In genomic region chr12:20370001-20370381, GRCh38 we compare ENCODE assay signal across 8 cellular contexts. TPM values are rescaled to one million over a fixed set of nuclear protein-coding genes. Genes with fewer than 3 reads are reported as not detected.
DNase-seq lines count a peak whose midpoint lies in the region; ATAC-seq and TF ChIP-seq lines count a peak whose summit lies in the region.

No MANE protein-coding gene starts in this region.

- no peak overlapping the region for H3K27ac ChIP-seq in H9 (ENCODE audit: insufficient read length, low read depth, low read length)

- H3K4me3 ChIP-seq in iPS-18c (ENCODE audit: insufficient read depth, low read depth, low read length) (peak overlapping the region; percentile 80), skeletal muscle satellite cell (ENCODE audit: low read length) (peak overlapping the region; percentile 76)

- peaks cover 21% of the 10 kb centered on the region for H3K23me2 ChIP-seq in H9 (ENCODE audit: insufficient read length, low read depth, low read length, poor library complexity, severe bottlenecking)

- ATAC-seq in HG03159 (IDR thresholded peaks at IDR 0.05; ENCODE audit: unreplicated experiment), result no peak
- ATAC-seq in HG02973 (IDR thresholded peaks at IDR 0.05; ENCODE audit: unreplicated experiment), result no peak
- no peak for ATAC-seq in GM19397 (IDR thresholded peaks at IDR 0.05; ENCODE audit: unreplicated experiment)

- H3K4ac ChIP-seq in H9 (ENCODE audit: low read depth, low read length), result no peak overlapping the region

- H3K36me3 Mint-ChIP-seq in H9 (ENCODE audit: insufficient read depth in 1 of 3, low read depth in 3 of 3), result no peaks in the 10 kb centered on the region; a peak in 2 of 7 replicates
- H3K36me3 Mint-ChIP-seq in activated CD4-positive, alpha-beta T cell treated with anti-CD3 and anti-CD28 coated beads, Interleukin-2, amount 10 ng/mL, durations not matched to agents 24 days and 14 days (ENCODE audit: low read depth), result no peaks in the 10 kb centered on the region

- no peak overlapping the region for H3K23ac ChIP-seq in H9 (ENCODE audit: insufficient read length, low read depth, low read length)

- H2BK5ac ChIP-seq in H9 (ENCODE audit: insufficient read length, low read length), result no peak overlapping the region

- peak overlapping the region in 1 of 3 experiments; percentile 68; a peak in 1 of 7 replicates for H3K27ac Mint-ChIP-seq in H9
- H3K27ac Mint-ChIP-seq in activated CD4-positive, alpha-beta T cell treated with anti-CD3 and anti-CD28 coated beads, Interleukin-2, amount 10 ng/mL, durations not matched to agents 24 days and 14 days, result no peak overlapping the region

- H3K4me1 Mint-ChIP-seq in H9, result peaks cover 17 to 31% of the 10 kb centered on the region in 2 experiments
- no peaks in the 10 kb centered on the region for H3K4me1 Mint-ChIP-seq in activated CD4-positive, alpha-beta T cell treated with anti-CD3 and anti-CD28 coated beads, Interleukin-2, amount 10 ng/mL, durations not matched to agents 24 days and 14 days

- H3K79me2 ChIP-seq in H9 (ENCODE audit: insufficient read depth, low read length), result no peaks in the 10 kb centered on the region

- no peak overlapping the region for H2BK12ac ChIP-seq in H9 (ENCODE audit: insufficient read length, low read depth, low read length)

- no peak overlapping the region for H3K56ac ChIP-seq in H9 (ENCODE audit: insufficient read length, low read depth, low read length)

- H3K4me1 ChIP-seq in H9 (ENCODE audit: insufficient read depth, low read length), result no peaks in the 10 kb centered on the region; the same call in 1 of the 2 replicates
- H3K4me1 ChIP-seq in skeletal muscle satellite cell (ENCODE audit: control insufficient read depth, insufficient read depth, low read length), result peaks cover 5% of the 10 kb centered on the region

- H3K14ac ChIP-seq in H9 (ENCODE audit: insufficient read depth, low read length), result no peak overlapping the region

- H3T11ph ChIP-seq in H9 (ENCODE audit: low read length), result no peak overlapping the region

- H3K79me1 ChIP-seq in H9 (ENCODE audit: insufficient read depth, low read depth, low read length, poor library complexity, severe bottlenecking), result no peaks in the 10 kb centered on the region

- H4K91ac ChIP-seq in H9 (ENCODE audit: insufficient read length, low read depth, low read length), result no peak overlapping the region

- no peak overlapping the region for H2BK20ac ChIP-seq in H9 (ENCODE audit: low read depth, low read length, poor library complexity, severe bottlenecking)

- no peak overlapping the region for H2BK120ac ChIP-seq in H9 (ENCODE audit: low read depth, low read length, poor library complexity, severe bottlenecking)

- H3K4me2 ChIP-seq in H9 (ENCODE audit: insufficient read depth, insufficient read length, low read length) (peak overlapping the region; percentile 53), skeletal muscle satellite cell (ENCODE audit: low read length) (peak overlapping the region; percentile 95)

- peak overlapping the region; percentile 90 to 95 for H3K4me3 Mint-ChIP-seq in H9
- no peak overlapping the region for H3K4me3 Mint-ChIP-seq in activated CD4-positive, alpha-beta T cell treated with anti-CD3 and anti-CD28 coated beads, Interleukin-2, amount 10 ng/mL, durations not matched to agents 24 days and 14 days

- H4K20me1 ChIP-seq in H9 (ENCODE audit: control insufficient read depth, insufficient read depth, insufficient read length), result no peaks in the 10 kb centered on the region

- peak; percentile 76 for DNase-seq in H9
- peak; percentile 60 for DNase-seq in astrocyte of the hippocampus (ENCODE audit: low read depth, low spot score)
- DNase-seq in activated CD4-positive, alpha-beta T cell treated with anti-CD3 and anti-CD28 coated beads, Interleukin-2, amount 10 ng/mL, durations not matched to agents 24 days and 14 days, result no peak

- no peak overlapping the region for H3K18ac ChIP-seq in H9 (ENCODE audit: insufficient read length, low read depth, low read length)

- H3K9ac ChIP-seq in H9 (ENCODE audit: extremely low read depth, insufficient read length, low read length), result no peak overlapping the region
- H3K9ac ChIP-seq in skeletal muscle satellite cell (ENCODE audit: low read depth, low read length), result peak overlapping the region; percentile 84

- no peak overlapping the region for H2BK15ac ChIP-seq in H9 (ENCODE audit: low read depth, low read length)

- no peak overlapping the region for H4K8ac ChIP-seq in H9 (replicated peaks; ENCODE audit: insufficient read length, low read depth, low read length)

- H2AK5ac ChIP-seq in H9 (ENCODE audit: insufficient read length, low read length), result no peak overlapping the region

- H3K9me3 ChIP-seq in H9 (ENCODE audit: control insufficient read depth, low read depth, low read length) (no peaks in the 10 kb centered on the region), iPS-18c (ENCODE audit: control insufficient read depth, insufficient read depth, low read length) (no peaks in the 10 kb centered on the region), skeletal muscle satellite cell (replicated peaks; ENCODE audit: low read length) (no peaks in the 10 kb centered on the region)

- no peak overlapping the region for H4K5ac ChIP-seq in H9 (ENCODE audit: insufficient read length, low read depth, low read length)

- WGBS in H9 (ENCODE audit: extremely low coverage, insufficient read length, low lambda C conversion rate), result no CpG with 5 or more reads among the region's 22 CpGs

- no peaks in the 10 kb centered on the region for H3K9me3 Mint-ChIP-seq in H9
- H3K9me3 Mint-ChIP-seq in activated CD4-positive, alpha-beta T cell treated with anti-CD3 and anti-CD28 coated beads, Interleukin-2, amount 10 ng/mL, durations not matched to agents 24 days and 14 days, result no peaks in the 10 kb centered on the region

- no peaks in the 10 kb centered on the region for H3K36me3 ChIP-seq in skeletal muscle satellite cell (ENCODE audit: insufficient read depth, low read length)

- no peak for TF ChIP-seq CTCF in H9 (conservative IDR thresholded peaks at IDR 0.05)

- intact Hi-C loops in activated CD4-positive, alpha-beta T cell treated with anti-CD3 and anti-CD28 coated beads, Interleukin-2, amount 10 ng/mL, durations not matched to agents 24 days and 14 days (cut with micrococcal nuclease), result no loop called here

- peaks cover 31% of the 10 kb centered on the region for H3K27me3 Mint-ChIP-seq in H9 (ENCODE audit: low read depth)
- H3K27me3 Mint-ChIP-seq in activated CD4-positive, alpha-beta T cell treated with anti-CD3 and anti-CD28 coated beads, Interleukin-2, amount 10 ng/mL, durations not matched to agents 24 days and 14 days, result peaks cover 39% of the 10 kb centered on the region

- no peak overlapping the region for H2AFZ ChIP-seq in H9 (ENCODE audit: low read length)

- H3K27me3 ChIP-seq in H9 (ENCODE audit: insufficient read depth, low read length) (peaks cover 2% of the 10 kb centered on the region; the same call in 1 of the 2 replicates), skeletal muscle satellite cell (ENCODE audit: control insufficient read depth, insufficient read depth, low read length) (peaks cover 4% of the 10 kb centered on the region)

RNA-seq across cellular contexts. Expression of gene PDE3A, which starts 1.7 kb away (rescaled TPM):
- total RNA-seq in H9 (2021), result 3.0 TPM in 2 replicates
- total RNA-seq in skeletal muscle satellite cell (2012; rRNA removed), result 4.1 and 7.6 TPM in 2 replicates
- total RNA-seq in activated CD4-positive, alpha-beta T cell treated with anti-CD3 and anti-CD28 coated beads, Interleukin-2, amount 10 ng/mL, durations not matched to agents 24 days and 14 days, result not detected in 2 replicates
